ENCODE assay signal across 10 cellular contexts in genomic region chr1:103517380-103518047, GRCh38. TPM values are rescaled to one million over a fixed set of nuclear protein-coding genes. Genes with fewer than 3 reads are reported as not detected.
DNase-seq lines count a peak whose midpoint lies in the region; ATAC-seq and TF ChIP-seq lines count a peak whose summit lies in the region.
"Had no signal": no experiment of that assay in that cellular context is flagged by ENCODE, and none has a peak within 500 bp of the region (broad histone marks: within the 10 kb centered on the region; RNA-seq: fewer than 3 reads in every experiment).

No MANE protein-coding gene starts in this region.

- intact Hi-C loops in activated CD4-positive, alpha-beta memory T cell treated with anti-CD3 and anti-CD28 coated beads for 36 hours (cut with micrococcal nuclease): loop anchor here (5.0 kb wide), 1 partner anchor 55 kb away; no protein-coding TSS in a partner anchor

- no peak overlapping the region for H3K4me3 ChIP-seq in fibroblast of mammary gland (ENCODE audit: control insufficient read depth, low read depth, low read length)
- H3K4me3 ChIP-seq: suprapubic skin had no signal

- no peaks in the 10 kb centered on the region for H3K9me3 Mint-ChIP-seq in activated CD4-positive, alpha-beta memory T cell treated with anti-CD3 and anti-CD28 coated beads for 36 hours

- no peak for TF ChIP-seq CTCF in fibroblast of mammary gland (conservative IDR thresholded peaks at IDR 0.05; ENCODE audit: control insufficient read depth, insufficient read depth, low read depth, low read length)

- peaks cover 22% of the 10 kb centered on the region for H3K4me1 Mint-ChIP-seq in activated CD4-positive, alpha-beta memory T cell treated with anti-CD3 and anti-CD28 coated beads for 36 hours (ENCODE audit: low read depth)

- no peak overlapping the region for H3K27ac Mint-ChIP-seq in activated CD4-positive, alpha-beta memory T cell treated with anti-CD3 and anti-CD28 coated beads for 36 hours

- no peaks in the 10 kb centered on the region for H3K27me3 Mint-ChIP-seq in activated CD4-positive, alpha-beta memory T cell treated with anti-CD3 and anti-CD28 coated beads for 36 hours

- CTCF ChIA-PET in activated CD4-positive, alpha-beta memory T cell treated with anti-CD3 and anti-CD28 coated beads for 36 hours (lab: Charles Lee): no interaction called here

- ATAC-seq in GM18868 (IDR thresholded peaks at IDR 0.05; ENCODE audit: unreplicated experiment): peak; percentile 85
- peak; percentile 81 for ATAC-seq in GM21717 (IDR thresholded peaks at IDR 0.05; ENCODE audit: unreplicated experiment)
- peak; percentile 93 for ATAC-seq in HG03432 (IDR thresholded peaks at IDR 0.05; ENCODE audit: unreplicated experiment)

- POLR2A ChIA-PET in activated CD4-positive, alpha-beta memory T cell treated with anti-CD3 and anti-CD28 coated beads for 36 hours (lab: Charles Lee): no interaction called here

- DNase-seq in fibroblast of mammary gland (ENCODE audit: low read depth): peak; percentile 45
- no peak for DNase-seq in activated CD4-positive, alpha-beta memory T cell treated with anti-CD3 and anti-CD28 coated beads for 36 hours
- DNase-seq in kidney glomerular epithelial cell (lab: John Stamatoyannopoulos, UW): no peak
- no peak for DNase-seq in GM03348 (ENCODE audit: low spot score)
- DNase-seq in activated T-cell treated with anti-CD3 and anti-CD28 coated beads, Interleukin-2, amount 50 U/mL, for 48 hours: no peak
- DNase-seq: NCI-H1694 had no signal

- no peaks in the 10 kb centered on the region for H3K36me3 Mint-ChIP-seq in activated CD4-positive, alpha-beta memory T cell treated with anti-CD3 and anti-CD28 coated beads for 36 hours

- no peak overlapping the region for H3K4me3 Mint-ChIP-seq in activated CD4-positive, alpha-beta memory T cell treated with anti-CD3 and anti-CD28 coated beads for 36 hours

RNA-seq across cellular contexts. Expression of gene RNPC3, which starts 8.0 kb away (rescaled TPM):
- 10 to 100 TPM; 13.9 to 16.4 TPM for total RNA-seq in activated CD4-positive, alpha-beta memory T cell treated with anti-CD3 and anti-CD28 coated beads for 36 hours

RNA-seq across cellular contexts. Expression of gene AMY2B, which starts 53.9 kb away (rescaled TPM):
- total RNA-seq in activated CD4-positive, alpha-beta memory T cell treated with anti-CD3 and anti-CD28 coated beads for 36 hours: 1 to 10 TPM; 3.9 to 4.4 TPM
